17 cellular contexts compared by ENCODE assay signal in genomic region chr21:39062196-39062900, GRCh38.
DNase-seq lines count a peak whose midpoint lies in the region; ATAC-seq, FAIRE-seq and TF ChIP-seq lines count a peak whose summit lies in the region.
"Had no signal": no experiment of that assay in that cellular context is flagged by ENCODE, and none has a peak within 500 bp of the region (broad histone marks: within the 10 kb centered on the region; RNA-seq: fewer than 3 reads in every experiment).

No MANE protein-coding gene starts in this region.

- H3K23ac ChIP-seq in H1 (ENCODE audit: insufficient read length) (no peak overlapping the region), neuronal stem cell (ENCODE audit: low read depth, low read length, poor library complexity) (peak overlapping the region; percentile 58), H9 (ENCODE audit: insufficient read length, low read depth, low read length) (no peak overlapping the region)

- H3K9me3 ChIP-seq in H1 (ENCODE audit: insufficient read depth in 2 of 2, low read depth in 1 of 2, low read length in 1 of 2): peaks cover 3 to 6% of the 10 kb centered on the region in 2 experiments
- H3K9me3 ChIP-seq in neuronal stem cell (replicated peaks in 1 of 2; ENCODE audit: control insufficient read depth in 2 of 2, insufficient read depth in 1 of 2, low read depth in 1 of 2, low read length in 2 of 2): peaks cover 2 to 4% of the 10 kb centered on the region in 2 donors
- H3K9me3 ChIP-seq in H9 (ENCODE audit: control insufficient read depth, low read depth, low read length): no peaks in the 10 kb centered on the region

- H4K8ac ChIP-seq in H1 (ENCODE audit: extremely low read depth, insufficient read depth, low read length): no peak overlapping the region; the same call in 1 of the 2 replicates
- no peak overlapping the region for H4K8ac ChIP-seq in neuronal stem cell (ENCODE audit: low read depth, low read length)
- H4K8ac ChIP-seq in H9 (replicated peaks; ENCODE audit: insufficient read length, low read depth, low read length): no peak overlapping the region

- no peak overlapping the region for H2BK20ac ChIP-seq in H1 (ENCODE audit: low read length)
- H2BK20ac ChIP-seq in H9 (ENCODE audit: low read depth, low read length, poor library complexity, severe bottlenecking): no peak overlapping the region

- no peak for TF ChIP-seq POLR2A in H1 (IDR thresholded peaks at IDR 0.05; ENCODE audit: control extremely low read depth in 1 of 2, low read depth in 2 of 2, low read length in 2 of 2)

- H4K20me1 ChIP-seq in H1 (replicated peaks in 1 of 2; ENCODE audit: control insufficient read depth in 1 of 2, insufficient read depth in 2 of 2, low read length in 2 of 2) (no peaks in the 10 kb centered on the region), H9 (ENCODE audit: control insufficient read depth, insufficient read depth, insufficient read length) (no peaks in the 10 kb centered on the region)

- H2BK5ac ChIP-seq in H1 (ENCODE audit: low read depth, low read length) (no peak overlapping the region), neuronal stem cell (ENCODE audit: low read length) (no peak overlapping the region), H9 (ENCODE audit: insufficient read length, low read length) (no peak overlapping the region)

- intact Hi-C loops in natural killer cell (cut with micrococcal nuclease) (no loop called here), posterior vena cava (cut with DNase I) (no loop called here)

- H3K4me3 Mint-ChIP-seq in natural killer cell treated with Interleukin-12 subunit alpha and Interleukin-12 subunit beta and Interleukin-15 and Interleukin-18, amount 100 ng/mL, for 72 hours: no peak overlapping the region
- H3K4me3 Mint-ChIP-seq in natural killer cell: no peak overlapping the region
- no peak overlapping the region for H3K4me3 Mint-ChIP-seq in H9
- H3K4me3 Mint-ChIP-seq: CD8-positive, alpha-beta T cell; GM23338 had no signal

- ATAC-seq in natural killer cell treated with Interleukin-12 subunit alpha and Interleukin-12 subunit beta and Interleukin-15 and Interleukin-18, amount 100 ng/mL, for 72 hours: peak; percentile 19 to 33
- ATAC-seq in natural killer cell: no peak
- ATAC-seq: CD8-positive, alpha-beta T cell; GM23338 had no signal

- H3K27ac Mint-ChIP-seq in natural killer cell treated with Interleukin-12 subunit alpha and Interleukin-12 subunit beta and Interleukin-15 and Interleukin-18, amount 100 ng/mL, for 72 hours: no peak overlapping the region
- no peak overlapping the region for H3K27ac Mint-ChIP-seq in natural killer cell
- H3K27ac Mint-ChIP-seq in H9: no peak overlapping the region
- H3K27ac Mint-ChIP-seq: CD8-positive, alpha-beta T cell; GM23338 had no signal

- H2BK120ac ChIP-seq in H1 (replicated peaks; ENCODE audit: low read depth, low read length) (no peak overlapping the region), neuronal stem cell (ENCODE audit: low read depth, low read length) (no peak overlapping the region), H9 (ENCODE audit: low read depth, low read length, poor library complexity, severe bottlenecking) (no peak overlapping the region)

- WGBS in H1 (ENCODE audit: extremely low coverage in 1 of 2, insufficient coverage in 1 of 2, insufficient read length in 1 of 2, insufficient replicate concordance in 2 of 2, low coverage in 1 of 2, low lambda C conversion rate in 2 of 2, missing lambda C conversion rate in 1 of 2), 2 experiments: 90% methylated on average over 22 of the region's 22 CpGs; no CpG with 5 or more reads in 1 of the 2 experiments
- WGBS in neuronal stem cell (ENCODE audit: extremely low coverage in 2 of 2, insufficient read length in 2 of 2, insufficient replicate concordance in 1 of 2), 2 donors: no CpG with 5 or more reads among the region's 22 CpGs
- WGBS in H9 (ENCODE audit: extremely low coverage, insufficient read length, low lambda C conversion rate): no CpG with 5 or more reads among the region's 22 CpGs

- no peak overlapping the region for H2AFZ ChIP-seq in H1 (ENCODE audit: low read length)
- no peak overlapping the region for H2AFZ ChIP-seq in neuronal stem cell (ENCODE audit: low read length)
- no peak overlapping the region for H2AFZ ChIP-seq in H9 (ENCODE audit: low read length)
- H2AFZ ChIP-seq: GM23338 had no signal

- H3K27me3 ChIP-seq in H1 (replicated peaks in 1 of 4; ENCODE audit: control insufficient read depth in 3 of 4, extremely low read depth in 1 of 4, insufficient read depth in 3 of 4, low read length in 3 of 4): no peaks in the 10 kb centered on the region
- H3K27me3 ChIP-seq in neuronal stem cell (ENCODE audit: control insufficient read depth in 3 of 3, insufficient read depth in 3 of 3, low read depth in 1 of 3, low read length in 3 of 3): no peaks in the 10 kb centered on the region
- no peaks in the 10 kb centered on the region for H3K27me3 ChIP-seq in H9 (ENCODE audit: insufficient read depth, low read length)
- H3K27me3 ChIP-seq: MG63 had no signal

- H3K9me3 Mint-ChIP-seq in natural killer cell treated with Interleukin-12 subunit alpha and Interleukin-12 subunit beta and Interleukin-15 and Interleukin-18, amount 100 ng/mL, for 72 hours: no peaks in the 10 kb centered on the region
- H3K9me3 Mint-ChIP-seq in natural killer cell (no peaks in the 10 kb centered on the region), H9 (peaks cover 11 to 17% of the 10 kb centered on the region in 2 experiments)
- H3K9me3 Mint-ChIP-seq: CD8-positive, alpha-beta T cell had no signal

- H3K4me3 ChIP-seq in H1 (ENCODE audit: extremely low read depth in 1 of 4, insufficient read depth in 2 of 4, low read depth in 3 of 4, low read length in 4 of 4): no peak overlapping the region
- H3K4me3 ChIP-seq in neuronal stem cell (ENCODE audit: low read length in 2 of 2): no peak overlapping the region
- H3K4me3 ChIP-seq: GM23338, MG63 had no signal

- no peak overlapping the region for H3T11ph ChIP-seq in H9 (ENCODE audit: low read length)

- no peak for TF ChIP-seq EP300 in H1 (IDR thresholded peaks at IDR 0.05; ENCODE audit: borderline replicate concordance in 1 of 2, low read depth in 2 of 2, low read length in 2 of 2)

- H3K14ac ChIP-seq in H1 (ENCODE audit: insufficient read length): no peak overlapping the region
- peak overlapping the region; percentile 72 for H3K14ac ChIP-seq in neuronal stem cell (ENCODE audit: low read length)
- no peak overlapping the region; the same call in 1 of the 2 replicates for H3K14ac ChIP-seq in H9 (ENCODE audit: insufficient read depth, low read length)

- no peak for FAIRE-seq in H1 (lab: Jason Lieb, UNC)
- FAIRE-seq: D721Med, G401.6 had no signal

- no peaks in the 10 kb centered on the region for H3K36me3 Mint-ChIP-seq in natural killer cell treated with Interleukin-12 subunit alpha and Interleukin-12 subunit beta and Interleukin-15 and Interleukin-18, amount 100 ng/mL, for 72 hours
- H3K36me3 Mint-ChIP-seq in natural killer cell: no peaks in the 10 kb centered on the region
- H3K36me3 Mint-ChIP-seq in H9 (ENCODE audit: insufficient read depth in 1 of 3, low read depth in 3 of 3): peaks cover 4 to 13% (median 5%) of the 10 kb centered on the region in 3 experiments; a peak in 6 of 7 replicates
- H3K36me3 Mint-ChIP-seq: CD8-positive, alpha-beta T cell had no signal

- H3K36me3 ChIP-seq in H1 (ENCODE audit: control insufficient read depth in 2 of 4, insufficient read depth in 4 of 4, low read length in 3 of 4) (no peaks in the 10 kb centered on the region), neuronal stem cell (replicated peaks in 1 of 2; ENCODE audit: control insufficient read depth in 2 of 2, insufficient read depth in 2 of 2, low read length in 2 of 2) (no peaks in the 10 kb centered on the region)
- H3K36me3 ChIP-seq: MG63 had no signal

- no peak overlapping the region for H3K56ac ChIP-seq in H1 (replicated peaks; ENCODE audit: insufficient read length, low read depth, low read length)
- no peak overlapping the region for H3K56ac ChIP-seq in H9 (ENCODE audit: insufficient read length, low read depth, low read length)

- H3K4me1 ChIP-seq in H1 (replicated peaks in 1 of 4; ENCODE audit: control insufficient read depth in 3 of 4, insufficient read depth in 4 of 4, low read length in 3 of 4): no peaks in the 10 kb centered on the region
- peaks cover 0 to 3% of the 10 kb centered on the region in 2 donors for H3K4me1 ChIP-seq in neuronal stem cell (ENCODE audit: control insufficient read depth in 2 of 2, insufficient read depth in 1 of 2, low read depth in 1 of 2, low read length in 2 of 2)
- H3K4me1 ChIP-seq in H9 (ENCODE audit: insufficient read depth, low read length): no peaks in the 10 kb centered on the region

- no peak overlapping the region for H2BK15ac ChIP-seq in H1 (ENCODE audit: low read length)
- H2BK15ac ChIP-seq in neuronal stem cell (ENCODE audit: low read length): no peak overlapping the region
- H2BK15ac ChIP-seq in H9 (ENCODE audit: low read depth, low read length): no peak overlapping the region; the same call in 1 of the 2 replicates

- H3K9ac ChIP-seq in H1 (replicated peaks in 1 of 4; ENCODE audit: extremely low read depth in 1 of 4, low read depth in 3 of 4, low read length in 3 of 4) (no peak overlapping the region), neuronal stem cell (ENCODE audit: low read depth, low read length, poor library complexity) (peak overlapping the region; percentile 17), H9 (ENCODE audit: extremely low read depth, insufficient read length, low read length) (no peak overlapping the region)

- H3K79me1 ChIP-seq in H1 (ENCODE audit: low read depth, low read length): no peaks in the 10 kb centered on the region
- H3K79me1 ChIP-seq in neuronal stem cell (ENCODE audit: low read depth, low read length): no peaks in the 10 kb centered on the region
- H3K79me1 ChIP-seq in H9 (ENCODE audit: insufficient read depth, low read depth, low read length, poor library complexity, severe bottlenecking): no peaks in the 10 kb centered on the region

- H3K79me2 ChIP-seq in H1 (ENCODE audit: control insufficient read depth in 1 of 2, insufficient read depth in 2 of 2, low read length in 2 of 2): no peaks in the 10 kb centered on the region
- H3K79me2 ChIP-seq in H9 (ENCODE audit: insufficient read depth, low read length): no peaks in the 10 kb centered on the region

- H2AK5ac ChIP-seq in H1 (ENCODE audit: low read depth, low read length) (no peak overlapping the region), neuronal stem cell (ENCODE audit: low read depth, low read length) (peak overlapping the region; percentile 41), H9 (ENCODE audit: insufficient read length, low read length) (no peak overlapping the region)

- no peak for TF ChIP-seq RAD21 in H1 (IDR thresholded peaks at IDR 0.05 in 1 of 2, conservative IDR thresholded peaks at IDR 0.05 in 1 of 2; ENCODE audit: low read depth in 2 of 2, low read length in 2 of 2)

- H3K23me2 ChIP-seq in H1 (ENCODE audit: low read depth, low read length) (no peaks in the 10 kb centered on the region), H9 (ENCODE audit: insufficient read length, low read depth, low read length, poor library complexity, severe bottlenecking) (no peaks in the 10 kb centered on the region)

- H4K5ac ChIP-seq in H1 (ENCODE audit: insufficient read length, low read depth, low read length) (no peak overlapping the region), H9 (ENCODE audit: insufficient read length, low read depth, low read length) (no peak overlapping the region)

- peak overlapping the region; percentile 26 for H4K91ac ChIP-seq in H1 (replicated peaks; ENCODE audit: insufficient read length, low read length)
- H4K91ac ChIP-seq in neuronal stem cell (ENCODE audit: low read depth, low read length, poor library complexity): no peak overlapping the region
- no peak overlapping the region for H4K91ac ChIP-seq in H9 (ENCODE audit: insufficient read length, low read depth, low read length)

- TF ChIP-seq CTCF in natural killer cell (IDR thresholded peaks at IDR 0.05): no peak
- TF ChIP-seq CTCF in H1 (IDR thresholded peaks at IDR 0.05; ENCODE audit: control extremely low read depth in 1 of 3, insufficient read depth in 1 of 3, low read depth in 1 of 3, low read length in 3 of 3): no peak
- no peak for TF ChIP-seq CTCF in H9 (conservative IDR thresholded peaks at IDR 0.05)

- H3K4me2 ChIP-seq in H1 (ENCODE audit: insufficient read depth in 1 of 2, low read depth in 2 of 2, low read length in 2 of 2) (no peak overlapping the region), neuronal stem cell (ENCODE audit: insufficient read depth, low read length, poor library complexity, severe bottlenecking) (no peak overlapping the region), H9 (ENCODE audit: insufficient read depth, insufficient read length, low read length) (no peak overlapping the region)
- H3K4me2 ChIP-seq: GM23338 had no signal

- no peak for DNase-seq in natural killer cell treated with Interleukin-12 subunit alpha and Interleukin-12 subunit beta and Interleukin-15 and Interleukin-18, amount 100 ng/mL, for 72 hours (ENCODE audit: low spot score)
- DNase-seq in natural killer cell: no peak
- DNase-seq in H1 (ENCODE audit: low read depth in 1 of 2, low spot score in 2 of 2): no peak
- DNase-seq in neuronal stem cell (ENCODE audit: low spot score): no peak
- DNase-seq in putamen (ENCODE audit: low spot score): no peak
- no peak for DNase-seq in substantia nigra (lab: John Stamatoyannopoulos, UW)
- DNase-seq in H9: no peak
- no peak for DNase-seq in posterior vena cava (ENCODE audit: low spot score)
- DNase-seq: CD8-positive, alpha-beta T cell; DMS79; MG63; NCI-H1092 treated with DMSO at 0.1 percent for 48 hours; NCI-H1694; NCI-H526 treated with DMSO at 0.1 percent for 48 hours had no signal

- CTCF ChIA-PET in H1 (lab: Charles Lee; ENCODE audit: partially characterized antibody): interaction anchor here (0.8 to 2.4 kb wide), 4 partner anchors 9 to 259 kb away, joined by 3 to 9 read pairs (median 4); no protein-coding TSS in a partner anchor

- POLR2A ChIA-PET in H1 (lab: Charles Lee; ENCODE audit: partially characterized antibody): no interaction called here

- H3K4ac ChIP-seq in H1 (replicated peaks; ENCODE audit: insufficient read length, low read depth, low read length): no peak overlapping the region
- no peak overlapping the region for H3K4ac ChIP-seq in neuronal stem cell (ENCODE audit: low read length)
- no peak overlapping the region for H3K4ac ChIP-seq in H9 (ENCODE audit: low read depth, low read length)

- no peak overlapping the region for H3K27ac ChIP-seq in H1 (ENCODE audit: low read depth, low read length)
- H3K27ac ChIP-seq in neuronal stem cell (replicated peaks; ENCODE audit: low read length): no peak overlapping the region
- no peak overlapping the region for H3K27ac ChIP-seq in substantia nigra (ENCODE audit: low read depth, low read length, poor library complexity, severe bottlenecking)
- no peak overlapping the region for H3K27ac ChIP-seq in H9 (ENCODE audit: insufficient read length, low read depth, low read length)

- H3K18ac ChIP-seq in H1 (ENCODE audit: extremely low read depth, low read length) (no peak overlapping the region), neuronal stem cell (ENCODE audit: low read length) (peak overlapping the region; percentile 53), H9 (ENCODE audit: insufficient read length, low read depth, low read length) (no peak overlapping the region)

- peaks cover 0 to 10% of the 10 kb centered on the region in 2 donors for H3K27me3 Mint-ChIP-seq in natural killer cell treated with Interleukin-12 subunit alpha and Interleukin-12 subunit beta and Interleukin-15 and Interleukin-18, amount 100 ng/mL, for 72 hours
- H3K27me3 Mint-ChIP-seq in natural killer cell (ENCODE audit: low read depth in 2 of 2): peaks cover 0 to 3% of the 10 kb centered on the region in 2 donors
- no peaks in the 10 kb centered on the region; the same call in 1 of the 2 replicates for H3K27me3 Mint-ChIP-seq in H9 (ENCODE audit: low read depth)

- no peak overlapping the region for H2BK12ac ChIP-seq in H1 (ENCODE audit: low read depth, low read length)
- no peak overlapping the region for H2BK12ac ChIP-seq in neuronal stem cell (ENCODE audit: low read length)
- H2BK12ac ChIP-seq in H9 (ENCODE audit: insufficient read length, low read depth, low read length): no peak overlapping the region

- no peaks in the 10 kb centered on the region for H3K4me1 Mint-ChIP-seq in natural killer cell treated with Interleukin-12 subunit alpha and Interleukin-12 subunit beta and Interleukin-15 and Interleukin-18, amount 100 ng/mL, for 72 hours (ENCODE audit: low read depth in 2 of 2)
- H3K4me1 Mint-ChIP-seq in natural killer cell (no peaks in the 10 kb centered on the region), H9 (peaks cover 2 to 4% of the 10 kb centered on the region in 2 experiments; a peak in 3 of 4 replicates)

Comparison
In these comparisons a context has a peak if more than half of its experiments do, and no peak if none do; other contexts are left out.
1. ATAC-seq: peak in natural killer cell treated with Interleukin-12 subunit alpha and Interleukin-12 subunit beta and Interleukin-15 and Interleukin-18, amount 100 ng/mL, for 72 hours (2 of 2); none in natural killer cell (0 of 3).